8 cellular contexts compared by ENCODE assay signal in the genomic region with DNA sequence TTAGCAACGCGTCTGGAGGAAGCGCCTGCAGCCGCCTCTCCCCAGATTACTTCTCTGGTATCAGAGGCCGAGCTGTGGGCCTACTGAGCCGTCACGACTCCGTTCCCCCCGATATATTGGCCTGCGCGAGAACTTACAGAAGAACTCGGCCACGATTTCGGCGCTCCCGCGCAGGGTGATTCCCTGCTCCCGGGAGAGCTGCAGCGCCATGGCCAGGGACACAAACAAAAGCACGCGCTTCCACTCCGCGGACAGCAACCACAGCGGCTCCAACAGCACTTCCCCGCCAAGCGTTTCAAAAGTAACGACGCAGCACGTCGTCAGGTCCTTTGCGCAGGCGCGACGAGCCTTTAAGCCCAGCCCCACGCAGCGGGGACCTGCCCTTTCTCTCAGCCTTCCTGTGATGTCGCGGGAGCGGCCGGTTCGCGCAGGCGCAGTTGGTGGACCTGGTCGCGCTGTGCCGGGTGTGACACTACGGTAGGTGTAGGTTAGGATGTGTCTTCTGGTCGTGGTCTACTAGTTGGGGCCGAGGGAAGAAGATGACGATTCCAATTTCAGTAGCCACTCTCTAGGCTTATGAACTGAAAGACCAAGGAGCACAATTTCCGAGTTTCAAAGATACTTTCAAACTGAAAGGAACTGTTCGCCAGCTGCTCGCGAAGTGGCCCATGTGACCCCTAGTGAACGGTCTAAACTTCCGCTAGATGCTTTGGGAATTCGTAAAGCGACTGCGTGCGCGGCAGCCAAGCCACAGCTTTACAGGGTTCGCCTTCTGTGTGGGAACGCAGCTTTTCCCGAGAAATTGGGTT.
DNase-seq lines count a peak whose midpoint lies in the region; ATAC-seq lines count a peak whose summit lies in the region.

Gene MAD2L1 (minus strand): TSS at position 324 of the 809 bp plus-strand sequence. CDS start 114 bp downstream, at position 210.

- peak within 1 kb of the TSS; percentile 87 to 93 (median 90) for H3K9ac ChIP-seq in BLaER1 treated with 17β-estradiol and CSF1 and Interleukin-3, amounts not matched to agents 10 nM and 100 nM

- peaks cover 0 to 28% (median 15%) of the 10 kb centered on the region in 11 experiments; a peak in 10 of 22 replicates for H4K20me1 ChIP-seq in BLaER1 treated with 17β-estradiol and CSF1 and Interleukin-3, amounts not matched to agents 10 nM and 100 nM

- H3K4me2 ChIP-seq in BLaER1 treated with 17β-estradiol and CSF1 and Interleukin-3, amounts not matched to agents 10 nM and 100 nM = peak within 1 kb of the TSS; percentile 84 to 97 (median 96)

- peaks cover 0 to 34% (median 28%) of the 10 kb centered on the region in 11 experiments; a peak in 14 of 22 replicates for H3K36me3 ChIP-seq in BLaER1 treated with 17β-estradiol and CSF1 and Interleukin-3, amounts not matched to agents 10 nM and 100 nM

- peak within 1 kb of the TSS; percentile 68 to 85 (median 74) for H3K4me3 ChIP-seq in BLaER1 treated with 17β-estradiol and CSF1 and Interleukin-3, amounts not matched to agents 10 nM and 100 nM

- H3K9me3 ChIP-seq in BLaER1 treated with 17β-estradiol and CSF1 and Interleukin-3, amounts not matched to agents 10 nM and 100 nM (replicated peaks in 1 of 11) = no peaks in the 10 kb centered on the region

- peaks cover 41 to 63% (median 59%) of the 10 kb centered on the region in 10 experiments for H3K4me1 ChIP-seq in BLaER1 treated with 17β-estradiol and CSF1 and Interleukin-3, amounts not matched to agents 10 nM and 100 nM

- peak within 1 kb of the TSS; percentile 87 to 95 (median 90) for H3K27ac ChIP-seq in BLaER1 treated with 17β-estradiol and CSF1 and Interleukin-3, amounts not matched to agents 10 nM and 100 nM

- DNase-seq in NCI-H748 (lab: John Stamatoyannopoulos, UW; ENCODE audit: unreplicated experiment) = peak; percentile 97
- DNase-seq in activated CD4-positive, alpha-beta T cell treated with anti-CD3 and anti-CD28 coated beads, Interleukin-2, amount 50 U/mL, for 1 hour = peak; percentile 99
- peak; percentile 99 for DNase-seq in dedifferentiated amniotic fluid mesenchymal stem cell (ENCODE audit: extremely low spot score)
- peak; percentile 100 for DNase-seq in left kidney (ENCODE audit: low read depth, low spot score)
- DNase-seq in stimulated activated CD4-positive, alpha-beta T cell treated with anti-CD3 and anti-CD28 coated beads, Interleukin-2, amount 100 ng/mL, for 24 hours = peak; percentile 98 to 99

- ATAC-seq in GM19351 (IDR thresholded peaks at IDR 0.05; ENCODE audit: unreplicated experiment) (peak; percentile 76), HG03521 (IDR thresholded peaks at IDR 0.05; ENCODE audit: unreplicated experiment) (peak; percentile 85)

- H3K27me3 ChIP-seq in BLaER1 treated with 17β-estradiol and CSF1 and Interleukin-3, amounts not matched to agents 10 nM and 100 nM = no peaks in the 10 kb centered on the region

Comparison
In these comparisons a context has a peak if more than half of its experiments do, and no peak if none do; other contexts are left out.
1. Peak in every context shown above with its lines: DNase-seq, ATAC-seq, H3K4me3 ChIP-seq and H3K27ac ChIP-seq.